17 cellular contexts compared by ENCODE assay signal in the genomic region with DNA sequence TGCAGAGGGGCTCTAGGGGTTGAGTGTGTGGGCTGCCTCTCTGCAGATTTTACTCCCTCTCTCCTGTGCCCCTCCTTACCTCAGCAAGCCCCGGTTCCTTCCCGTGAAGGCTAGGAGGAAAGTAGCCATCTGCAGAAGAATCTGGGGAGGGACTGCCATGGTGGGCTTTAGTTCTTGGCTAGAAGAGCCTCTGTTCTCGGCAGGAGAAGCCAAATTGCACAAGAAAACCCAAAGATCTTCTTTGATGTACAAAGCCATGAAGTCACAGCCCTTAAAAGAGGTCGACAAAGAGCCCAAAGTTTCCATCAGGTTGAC. TPM values are rescaled to one million over a fixed set of nuclear protein-coding genes. Genes with fewer than 3 reads are reported as not detected.
DNase-seq lines count a peak whose midpoint lies in the region; ATAC-seq and TF ChIP-seq lines count a peak whose summit lies in the region.
"Had no signal": no experiment of that assay in that cellular context is flagged by ENCODE, and none has a peak within 500 bp of the region (broad histone marks: within the 10 kb centered on the region; RNA-seq: fewer than 3 reads in every experiment).

No MANE protein-coding gene starts in this region.

- peaks cover 24% of the 10 kb centered on the region for H3K27me3 Mint-ChIP-seq in T-helper 17 cell

- peaks cover 24% of the 10 kb centered on the region for H3K4me1 Mint-ChIP-seq in T-helper 17 cell

- H3K9ac ChIP-seq in DND-41 (ENCODE audit: low read depth, low read length): no peak overlapping the region

- no peaks in the 10 kb centered on the region for H4K20me1 ChIP-seq in DND-41 (ENCODE audit: insufficient read depth, low read length)

- intact Hi-C loops in lower lobe of right lung (cut with DNase I) (no loop called here), vagina (cut with DNase I) (no loop called here)

- H3K4me3 ChIP-seq in DND-41 (ENCODE audit: low read depth in 1 of 2, low read length in 2 of 2) (no peak overlapping the region), lower lobe of right lung (no peak overlapping the region), vagina (no peak overlapping the region)
- H3K4me3 ChIP-seq: sigmoid colon, tibial artery had no signal

- DNase-seq in DND-41 (no peak), lower lobe of right lung (no peak), vagina (ENCODE audit: extremely low spot score in 2 of 2) (no peak), T-helper 17 cell (no peak), DMS114 treated with DMSO at 0.1 percent for 48 hours (lab: John Stamatoyannopoulos, UW; ENCODE audit: unreplicated experiment) (no peak)
- DNase-seq: activated gamma-delta T cell had no signal

- TF ChIP-seq POLR2A in vagina (IDR thresholded peaks at IDR 0.05): no peak

- H3K4me2 ChIP-seq in DND-41 (ENCODE audit: insufficient read depth, low read length): no peak overlapping the region

- H3K27me3 ChIP-seq in DND-41 (ENCODE audit: insufficient read depth, low read length, poor library complexity) (peaks cover 3% of the 10 kb centered on the region), lower lobe of right lung (ENCODE audit: low read depth) (no peaks in the 10 kb centered on the region), vagina (no peaks in the 10 kb centered on the region)
- H3K27me3 ChIP-seq: sigmoid colon, tibial artery had no signal

- H3K4me1 ChIP-seq in DND-41 (ENCODE audit: insufficient read depth, low read length) (no peaks in the 10 kb centered on the region), lower lobe of right lung (peaks cover 12% of the 10 kb centered on the region), vagina (peaks cover 28% of the 10 kb centered on the region)

- no peak overlapping the region for H2AFZ ChIP-seq in DND-41 (ENCODE audit: low read depth, low read length)

- ATAC-seq in DND-41 (ENCODE audit: insufficient read depth, low read depth) (peak; percentile 17; the same call in 1 of the 3 replicates), lower lobe of right lung (no peak), T-helper 17 cell (no peak), HG02759 (IDR thresholded peaks at IDR 0.05; ENCODE audit: unreplicated experiment) (no peak)

- no peak overlapping the region for H3K4me3 Mint-ChIP-seq in T-helper 17 cell
- H3K4me3 Mint-ChIP-seq: activated naive CD8-positive, alpha-beta T cell treated with anti-CD3 and anti-CD28 coated beads, Interleukin-2, amount 10 ng/mL, durations not matched to agents 7 days and 5 days; activated T-cell treated with anti-CD3 and anti-CD28 coated beads, Interleukin-2, amount 50 U/mL, for 4 hours; CD8-positive, alpha-beta memory T cell; H9; neural crest cell had no signal

- no peaks in the 10 kb centered on the region for H3K79me2 ChIP-seq in DND-41 (ENCODE audit: insufficient read depth, low read length)

- H3K27ac ChIP-seq in DND-41 (ENCODE audit: low read length) (no peak overlapping the region), lower lobe of right lung (no peak overlapping the region), vagina (peak overlapping the region; percentile 66)
- H3K27ac ChIP-seq: epithelial cell of prostate had no signal

- TF ChIP-seq CTCF in DND-41 (IDR thresholded peaks at IDR 0.05; ENCODE audit: borderline replicate concordance, extremely low read depth, low read length, poor library complexity, severe bottlenecking) (no peak), LNCAP (IDR thresholded peaks at IDR 0.05) (peak; percentile 33; the same call in 1 of the 2 replicates), lower lobe of right lung (IDR thresholded peaks at IDR 0.05) (peak; percentile 21), vagina (IDR thresholded peaks at IDR 0.05) (no peak)

- H3K9me3 ChIP-seq in DND-41 (ENCODE audit: insufficient read depth, low read length, severe bottlenecking) (no peaks in the 10 kb centered on the region), lower lobe of right lung (no peaks in the 10 kb centered on the region), vagina (no peaks in the 10 kb centered on the region), T-helper 17 cell (ENCODE audit: control insufficient read depth, low read length, poor library complexity, severe bottlenecking) (no peaks in the 10 kb centered on the region)
- H3K9me3 ChIP-seq: sigmoid colon, tibial artery had no signal

- H3K36me3 ChIP-seq in DND-41 (ENCODE audit: insufficient read depth, low read length) (no peaks in the 10 kb centered on the region), lower lobe of right lung (no peaks in the 10 kb centered on the region), vagina (no peaks in the 10 kb centered on the region)
- H3K36me3 ChIP-seq: sigmoid colon, tibial artery had no signal

- peaks cover 5% of the 10 kb centered on the region for H3K36me3 Mint-ChIP-seq in T-helper 17 cell (ENCODE audit: low read depth)
- H3K36me3 Mint-ChIP-seq: activated naive CD8-positive, alpha-beta T cell treated with anti-CD3 and anti-CD28 coated beads, Interleukin-2, amount 10 ng/mL, durations not matched to agents 7 days and 5 days had no signal

- H3K27ac Mint-ChIP-seq in T-helper 17 cell: no peak overlapping the region
- H3K27ac Mint-ChIP-seq: activated naive CD8-positive, alpha-beta T cell treated with anti-CD3 and anti-CD28 coated beads, Interleukin-2, amount 10 ng/mL, durations not matched to agents 7 days and 5 days; H9; progenitor cell of endocrine pancreas had no signal

RNA-seq across cellular contexts. Expression of gene CKAP4, which starts 23.5 kb away (rescaled TPM):
- total RNA-seq in lower lobe of right lung: 32.2 TPM
- 42.5 TPM for total RNA-seq in vagina
- 10 to 100 TPM; 12.4 to 14.4 TPM for total RNA-seq in T-helper 17 cell

Comparison
In these comparisons a context has a peak if more than half of its experiments do, and no peak if none do; other contexts are left out.
1. CTCF ChIP-seq: peak in LNCAP (single experiment) and lower lobe of right lung (single experiment); none in DND-41 (single experiment) and vagina (0 of 3).